ENCODE assay signal across 14 cellular contexts in genomic region chr5:18243846-18244245, GRCh38.
DNase-seq lines count a peak whose midpoint lies in the region; ATAC-seq, FAIRE-seq and TF ChIP-seq lines count a peak whose summit lies in the region.
"Had no signal": no experiment of that assay in that cellular context is flagged by ENCODE, and none has a peak within 500 bp of the region (broad histone marks: within the 10 kb centered on the region; RNA-seq: fewer than 3 reads in every experiment).

No MANE protein-coding gene starts in this region.

- no peak overlapping the region for H3K4me3 ChIP-seq in bronchial epithelial cell (ENCODE audit: low read depth, low read length)
- H3K4me3 ChIP-seq in hepatocyte = no peak overlapping the region
- H3K4me3 ChIP-seq: BLaER1 treated with 17β-estradiol and CSF1 and Interleukin-3, amounts not matched to agents 10 nM and 100 nM; GM12878 had no signal

- H3K27ac ChIP-seq in hepatocyte = peak overlapping the region; percentile 25
- H3K27ac ChIP-seq: BLaER1 treated with 17β-estradiol and CSF1 and Interleukin-3, amounts not matched to agents 10 nM and 100 nM had no signal

- H2AFZ ChIP-seq in hepatocyte = no peak overlapping the region

- TF ChIP-seq CTCF in bronchial epithelial cell (IDR thresholded peaks at IDR 0.05; ENCODE audit: insufficient read depth, low read length, severe bottlenecking) (no peak), hepatocyte (IDR thresholded peaks at IDR 0.05; ENCODE audit: poor library complexity) (no peak)

- H3K4me1 ChIP-seq in hepatocyte (ENCODE audit: insufficient read depth) = no peaks in the 10 kb centered on the region
- H3K4me1 ChIP-seq: BLaER1 treated with 17β-estradiol and CSF1 and Interleukin-3, amounts not matched to agents 10 nM and 100 nM had no signal

- H3K79me2 ChIP-seq in hepatocyte = no peaks in the 10 kb centered on the region

- ATAC-seq in GM18858 (IDR thresholded peaks at IDR 0.05; ENCODE audit: unreplicated experiment) = no peak
- ATAC-seq: CD8-positive, alpha-beta T cell; GM12878; HepG2 had no signal

- FAIRE-seq in bronchial epithelial cell (lab: Jason Lieb, UNC) = no peak
- FAIRE-seq: GM12878, HepG2 had no signal

- H4K20me1 ChIP-seq in hepatocyte (ENCODE audit: insufficient read depth, poor library complexity, severe bottlenecking) = no peaks in the 10 kb centered on the region
- H4K20me1 ChIP-seq: BLaER1 treated with 17β-estradiol and CSF1 and Interleukin-3, amounts not matched to agents 10 nM and 100 nM had no signal

- 83% methylated on average over 2 of the region's 2 CpGs for WGBS in hepatocyte (ENCODE audit: low lambda C conversion rate, missing lambda C conversion rate)

- no peaks in the 10 kb centered on the region for H3K9me2 ChIP-seq in hepatocyte (replicated peaks; ENCODE audit: insufficient read depth)

- H3K36me3 ChIP-seq in bronchial epithelial cell (ENCODE audit: control insufficient read depth, insufficient read depth, low read length) (no peaks in the 10 kb centered on the region), hepatocyte (replicated peaks; ENCODE audit: insufficient read depth, low read depth) (no peaks in the 10 kb centered on the region)
- H3K36me3 ChIP-seq: BLaER1 treated with 17β-estradiol and CSF1 and Interleukin-3, amounts not matched to agents 10 nM and 100 nM had no signal

- H3K9me3 ChIP-seq in hepatocyte (ENCODE audit: low read depth) = peaks cover 5% of the 10 kb centered on the region

- peak overlapping the region; percentile 24 for H3K4me2 ChIP-seq in hepatocyte
- H3K4me2 ChIP-seq: BLaER1 treated with 17β-estradiol and CSF1 and Interleukin-3, amounts not matched to agents 10 nM and 100 nM had no signal

- H3K27me3 ChIP-seq in bronchial epithelial cell (ENCODE audit: control insufficient read depth, insufficient read depth, low read length) (no peaks in the 10 kb centered on the region), hepatocyte (no peaks in the 10 kb centered on the region)
- H3K27me3 ChIP-seq: BLaER1 treated with 17β-estradiol and CSF1 and Interleukin-3, amounts not matched to agents 10 nM and 100 nM had no signal

- DNase-seq in H4 (ENCODE audit: low spot score) = peak; percentile 19
- peak; percentile 21 for DNase-seq in MV-4-11 (lab: John Stamatoyannopoulos, UW)
- peak; percentile 5 for DNase-seq in bronchial epithelial cell (ENCODE audit: low read depth)
- no peak for DNase-seq in hepatocyte (ENCODE audit: low spot score)
- no peak for DNase-seq in GDM1 (lab: John Stamatoyannopoulos, UW)
- DNase-seq: Calu3; CD8-positive, alpha-beta T cell; DMS79 treated with DMSO at 0.1 percent for 48 hours; GOT3; H9 had no signal

Comparison
In these comparisons a context has a peak if more than half of its experiments do, and no peak if none do; other contexts are left out.
1. DNase-seq: peak in H4 (single experiment), MV-4-11 (single experiment) and bronchial epithelial cell (single experiment); none in hepatocyte (single experiment) and GDM1 (single experiment).